In genomic region chr14:101561145-101561896, GRCh38 we compare ENCODE assay signal across 12 cellular contexts. TPM values are rescaled to one million over a fixed set of nuclear protein-coding genes. Genes with fewer than 3 reads are reported as not detected.
DNase-seq lines count a peak whose midpoint lies in the region; ATAC-seq, FAIRE-seq and TF ChIP-seq lines count a peak whose summit lies in the region.
"Had no signal": no experiment of that assay in that cellular context is flagged by ENCODE, and none has a peak within 500 bp of the region (broad histone marks: within the 10 kb centered on the region; RNA-seq: fewer than 3 reads in every experiment).

TSS of gene DIO3 (plus strand) at chr14:101561495.

- no peak for FAIRE-seq in HTR-8/SVneo (lab: Jason Lieb, UNC)

- TF ChIP-seq CTCF in colonic mucosa (IDR thresholded peaks at IDR 0.05), result no peak
- TF ChIP-seq CTCF in neural cell (IDR thresholded peaks at IDR 0.05; ENCODE audit: poor library complexity, severe bottlenecking), result peak; percentile 15

- no peaks in the 10 kb centered on the region for H3K79me2 ChIP-seq in neural cell (replicated peaks; ENCODE audit: insufficient read depth, low read length)

- no peak within 1 kb of the TSS for H2AFZ ChIP-seq in neural cell (ENCODE audit: low read depth, low read length)

- no peak within 1 kb of the TSS for H3K9ac ChIP-seq in BLaER1
- H3K9ac ChIP-seq in colonic mucosa (ENCODE audit: low read depth in 2 of 2, low read length in 2 of 2), result no peak within 1 kb of the TSS
- H3K9ac ChIP-seq in neural cell (ENCODE audit: low read length), result peak within 1 kb of the TSS; percentile 29

- H3K27ac ChIP-seq in BLaER1 (no peak within 1 kb of the TSS), colonic mucosa (no peak within 1 kb of the TSS), neural cell (ENCODE audit: low read length) (no peak within 1 kb of the TSS)
- H3K27ac ChIP-seq: thoracic aorta had no signal

- H4K20me1 ChIP-seq in BLaER1 (peaks cover 54% of the 10 kb centered on the region), neural cell (ENCODE audit: insufficient read depth) (no peaks in the 10 kb centered on the region)

- no peak for ATAC-seq in HG03378 (IDR thresholded peaks at IDR 0.05; ENCODE audit: unreplicated experiment)

- intact Hi-C loops in colonic mucosa (cut with DNase I), result loop anchor here (10.0 kb wide), 1 partner anchor 377 kb away; no protein-coding TSS in a partner anchor

- no peak for TF ChIP-seq EP300 in neural cell (conservative IDR thresholded peaks at IDR 0.05; ENCODE audit: poor library complexity, severe bottlenecking)

- H3K27me3 ChIP-seq in BLaER1, result peaks cover 79% of the 10 kb centered on the region
- H3K27me3 ChIP-seq in colonic mucosa, result peaks cover 62% of the 10 kb centered on the region
- H3K27me3 ChIP-seq in neural cell (ENCODE audit: insufficient read depth, low read depth, low read length), result peaks cover 71% of the 10 kb centered on the region

- no peaks in the 10 kb centered on the region for H3K9me2 ChIP-seq in neural cell (ENCODE audit: insufficient read depth, low read length)

- H3K9me3 ChIP-seq in BLaER1, result peaks cover 22% of the 10 kb centered on the region
- no peaks in the 10 kb centered on the region for H3K9me3 ChIP-seq in colonic mucosa
- no peaks in the 10 kb centered on the region for H3K9me3 ChIP-seq in neural cell (ENCODE audit: low read length)

- DNase-seq in HTR-8/SVneo (ENCODE audit: insufficient read length, low spot score) (peak; percentile 66), colonic mucosa (peak; percentile 59), superior temporal gyrus (ENCODE audit: extremely low spot score) (no peak), HCEC 1CT (no peak)
- DNase-seq in stimulated activated CD4-positive, alpha-beta T cell treated with anti-CD3 and anti-CD28 coated beads, Interleukin-4, amount 100 ng/mL, for 1 hour, result no peak
- DNase-seq: NCI-H2107, T-helper 1 cell had no signal

- H3F3A ChIP-seq in neural cell (ENCODE audit: insufficient read depth, low read length, poor library complexity, severe bottlenecking), result no peaks in the 10 kb centered on the region

- no peak for TF ChIP-seq RAD21 in neural cell (conservative IDR thresholded peaks at IDR 0.05)

- H3K4me2 ChIP-seq in BLaER1, result peak within 1 kb of the TSS; percentile 80
- H3K4me2 ChIP-seq in neural cell (ENCODE audit: low read length), result no peak within 1 kb of the TSS

- H3K36me3 ChIP-seq in BLaER1 (no peaks in the 10 kb centered on the region), colonic mucosa (no peaks in the 10 kb centered on the region), neural cell (ENCODE audit: insufficient read depth, low read length) (no peaks in the 10 kb centered on the region)
- H3K36me3 ChIP-seq: thoracic aorta had no signal

- H3K4me1 ChIP-seq in BLaER1 (peaks cover 40% of the 10 kb centered on the region), colonic mucosa (no peaks in the 10 kb centered on the region)

- H3K4me3 ChIP-seq in BLaER1 (peak within 1 kb of the TSS; percentile 64), colonic mucosa (no peak within 1 kb of the TSS), neural cell (ENCODE audit: low read length) (peak within 1 kb of the TSS; percentile 74)

TF ChIP-seq in neural cell, 6 proteins besides CTCF, POLR2A, EP300 and RAD21:
- no peak for TF ChIP-seq MXI1 (conservative IDR thresholded peaks at IDR 0.05; ENCODE audit: poor library complexity, severe bottlenecking)
- no peak for TF ChIP-seq EZH2 (IDR thresholded peaks at IDR 0.05; ENCODE audit: borderline replicate concordance, insufficient read depth, low read length, poor library complexity, severe bottlenecking)
- TF ChIP-seq REST (IDR thresholded peaks at IDR 0.05; ENCODE audit: borderline replicate concordance), result no peak
- no peak for TF ChIP-seq POLR2AphosphoS5 (IDR thresholded peaks at IDR 0.05)
- no peak for TF ChIP-seq SMC3 (conservative IDR thresholded peaks at IDR 0.05; ENCODE audit: poor library complexity)
- no peak for TF ChIP-seq TAF1 (IDR thresholded peaks at IDR 0.05; ENCODE audit: low read depth)

RNA-seq across cellular contexts. Expression of gene DIO3, which starts in this region (rescaled TPM):
- total RNA-seq in colonic mucosa, result under 1 TPM; 0.16 to 0.35 TPM
- 49.2 and 68.3 TPM in 2 replicates for polyA plus RNA-seq in neural cell
- polyA minus RNA-seq in neural cell, result 50.1 and 50.9 TPM in 2 replicates
- total RNA-seq: activated T-helper 2 cell treated with anti-CD3 and anti-CD28 coated beads, Interferon-gamma antibody, Interleukin-2, Interleukin-4, amounts not matched to agents 10 μg/mL and 5 μg/mL and 100 μg/mL, durations not matched to agents 14 hours and 24 hours and 36 hours had no signal

Comparison
In these comparisons a context has a peak if more than half of its experiments do, and no peak if none do; other contexts are left out.
1. Peak in DNase-seq in colonic mucosa; RNA of the gene not detected or under 1 TPM.